In genomic region chr16:78106659-78107058, GRCh38 we compare ENCODE assay signal across 24 cellular contexts.
"Had no signal": no experiment of that assay in that cellular context is flagged by ENCODE, and none has a peak within 500 bp of the region (broad histone marks: within the 10 kb centered on the region; RNA-seq: fewer than 3 reads in every experiment).

No MANE protein-coding gene starts in this region.

- H3K4me3 ChIP-seq: gastroesophageal sphincter, lung, ovary, prostate gland, tibial nerve had no signal

- H3K4me3 Mint-ChIP-seq: activated naive CD4-positive, alpha-beta T cell treated with anti-CD3 and anti-CD28 coated beads for 36 hours; activated naive CD8-positive, alpha-beta T cell treated with anti-CD3 and anti-CD28 coated beads, Interleukin-2, amount 10 ng/mL, durations not matched to agents 7 days and 5 days; activated T-cell treated with anti-CD3 and anti-CD28 coated beads, Interleukin-2, amount 50 U/mL, for 4 hours; natural killer cell had no signal

- H3K27ac Mint-ChIP-seq: activated naive CD4-positive, alpha-beta T cell treated with anti-CD3 and anti-CD28 coated beads for 36 hours; activated naive CD8-positive, alpha-beta T cell treated with anti-CD3 and anti-CD28 coated beads, Interleukin-2, amount 10 ng/mL, durations not matched to agents 7 days and 5 days; activated T-helper 2 cell treated with anti-CD3 and anti-CD28 coated beads, Interferon-gamma antibody, Interleukin-2, Interleukin-4, amounts not matched to agents 10 μg/mL and 5 μg/mL and 100 μg/mL, durations not matched to agents 14 hours and 24 hours and 36 hours; natural killer cell had no signal

- H3K27me3 Mint-ChIP-seq: activated naive CD8-positive, alpha-beta T cell treated with anti-CD3 and anti-CD28 coated beads, Interleukin-2, amount 10 ng/mL, durations not matched to agents 7 days and 5 days had no signal

- ATAC-seq: activated T-cell treated with anti-CD3 and anti-CD28 coated beads, Interleukin-2, amount 50 U/mL, for 4 hours; gastroesophageal sphincter; left colon; natural killer cell; stimulated activated naive CD8-positive, alpha-beta T cell treated with anti-CD3 and anti-CD28 coated beads, Interleukin-15, Interleukin-2, amounts not matched to agents 100 U/mL and 50 U/mL, for 24 hours had no signal

- H3K36me3 Mint-ChIP-seq: natural killer cell had no signal

- H3K27ac ChIP-seq: epithelial cell of prostate, gastroesophageal sphincter, ovary, tibial nerve had no signal

- H3K9me3 ChIP-seq: gastroesophageal sphincter, ovary, prostate gland, tibial nerve had no signal

- DNase-seq: activated CD4-positive, alpha-beta T cell treated with anti-CD3 and anti-CD28 coated beads for 4 hours; activated CD4-positive, alpha-beta T cell treated with anti-CD3 and anti-CD28 coated beads, Interleukin-2, amount 50 U/mL, for 48 hours; activated CD4-positive, CD25-positive, alpha-beta regulatory T cell; activated CD8-positive, alpha-beta memory T cell treated with anti-CD3 and anti-CD28 coated beads, Interleukin-2, amount 50 U/mL, for 48 hours; activated naive CD4-positive, alpha-beta T cell treated with anti-CD3 and anti-CD28 coated beads for 36 hours; activated naive CD8-positive, alpha-beta T cell treated with anti-CD3 and anti-CD28 coated beads, Interleukin-2, amount 10 ng/mL, durations not matched to agents 7 days and 5 days; activated T-cell treated with anti-CD3 and anti-CD28 coated beads, Interleukin-2, amount 50 U/mL, for 4 hours; amniotic stem cell; head of caudate nucleus; left colon; midbrain; natural killer cell; ovary; stimulated activated CD4-positive, alpha-beta T cell treated with anti-CD3 and anti-CD28 coated beads, Interleukin-12 subunit alpha, Interleukin-12 subunit beta, amount 100 ng/mL, for 4 hours; stimulated activated CD4-positive, alpha-beta T cell treated with anti-CD3 and anti-CD28 coated beads, Interleukin-4, amount 100 ng/mL, for 4 hours; stimulated activated naive CD8-positive, alpha-beta T cell treated with anti-CD3 and anti-CD28 coated beads, Interleukin-15, Interleukin-2, amounts not matched to agents 100 U/mL and 50 U/mL, for 24 hours; substantia nigra; T1000 had no signal

- H3K36me3 ChIP-seq: ovary, prostate gland had no signal

- H3K27me3 ChIP-seq: gastroesophageal sphincter, ovary, tibial nerve had no signal
